ENCODE assay signal across 1 cellular context in genomic region chr19:14775855-14776254, GRCh38.
TF ChIP-seq lines count a peak whose summit lies in the region.

No MANE protein-coding gene starts in this region.

TF ChIP-seq in K562, 482 proteins besides CTCF, POLR2A, EP300 and RAD21 (continued from another document):
- TF ChIP-seq UBTF (IDR thresholded peaks at IDR 0.05; ENCODE audit: borderline replicate concordance in 1 of 2, low read depth in 2 of 2, low read length in 2 of 2) = 0 out of 4 replicates have a peak, but pooled peaks of 1 of the 2 experiments have one; percentile 24
- peak; percentile 56; the same call in 1 of the 2 replicates for TF ChIP-seq ARID1B (IDR thresholded peaks at IDR 0.05)
- peak; percentile 54; the same call in 1 of the 2 replicates for TF ChIP-seq ZBTB7A (IDR thresholded peaks at IDR 0.05; ENCODE audit: borderline replicate concordance, control insufficient read depth, low read depth, low read length)
- 0 out of 4 replicates have a peak, but pooled peaks of 1 of the 2 experiments have one; percentile 49 for TF ChIP-seq NONO (IDR thresholded peaks at IDR 0.05; ENCODE audit: low read depth in 2 of 2, low read length in 1 of 2)
- peak; percentile 39; the same call in 1 of the 2 replicates for TF ChIP-seq SPI1 (IDR thresholded peaks at IDR 0.05; ENCODE audit: borderline replicate concordance, low read depth, low read length)
- TF ChIP-seq PHF8 (IDR thresholded peaks at IDR 0.05; ENCODE audit: borderline replicate concordance, low read length) = peak; percentile 1; the same call in 1 of the 2 replicates
- peak; percentile 53 for TF ChIP-seq HDAC3 (IDR thresholded peaks at IDR 0.05; ENCODE audit: borderline replicate concordance, partially characterized antibody)
- peak in 1 of 2 experiments; percentile 56 for TF ChIP-seq E2F6 (IDR thresholded peaks at IDR 0.05; ENCODE audit: borderline replicate concordance in 1 of 2, extremely low read depth in 1 of 2, insufficient read depth in 1 of 2, insufficient read length in 1 of 2, low read depth in 1 of 2, low read length in 1 of 2, poor library complexity in 1 of 2, severe bottlenecking in 1 of 2)
- TF ChIP-seq ELF1 (tag; IDR thresholded peaks at IDR 0.05) = peak; percentile 48; the same call in 1 of the 2 replicates
- peak; percentile 29; the same call in 1 of the 2 replicates for TF ChIP-seq ESRRA (IDR thresholded peaks at IDR 0.05; ENCODE audit: borderline replicate concordance, low read depth)
- TF ChIP-seq CLOCK (CRISPR knock-in tag; IDR thresholded peaks at IDR 0.05; ENCODE audit: borderline replicate concordance) = no peak
- peak; percentile 60 for TF ChIP-seq ZNF740 (CRISPR knock-in tag; IDR thresholded peaks at IDR 0.05)
- no peak for TF ChIP-seq ZNF740 (tag; IDR thresholded peaks at IDR 0.05)
- TF ChIP-seq ZFP1 (CRISPR knock-in tag; IDR thresholded peaks at IDR 0.05) = no peak
- TF ChIP-seq SRSF3 (IDR thresholded peaks at IDR 0.05; ENCODE audit: insufficient read depth, low read length) = no peak
- peak; percentile 52; the same call in 1 of the 2 replicates for TF ChIP-seq PTBP1 (IDR thresholded peaks at IDR 0.05; ENCODE audit: low read depth, low read length)
